ENCODE assay signal across 1 cellular context in genomic region chr19:39502640-39503417, GRCh38.
TF ChIP-seq lines count a peak whose summit lies in the region.

No MANE protein-coding gene starts in this region.

TF ChIP-seq in HepG2, 621 proteins besides CTCF, POLR2A, EP300 and RAD21 (continued from another document and continues in another):
- TF ChIP-seq ZNF609 (CRISPR knock-in tag; IDR thresholded peaks at IDR 0.05; ENCODE audit: borderline replicate concordance) (no peak), NAIF1 (CRISPR knock-in tag; IDR thresholded peaks at IDR 0.05; ENCODE audit: borderline replicate concordance) (no peak), TEAD3 (CRISPR knock-in tag; optimal IDR thresholded peaks at IDR 0.05; ENCODE audit: borderline replicate concordance) (peak; percentile 54), ZFAT (CRISPR knock-in tag; conservative IDR thresholded peaks at IDR 0.05) (peak; percentile 91; the same call in 1 of the 2 replicates), ZNF558 (CRISPR knock-in tag; IDR thresholded peaks at IDR 0.05; ENCODE audit: borderline replicate concordance) (peak; percentile 98; the same call in 1 of the 2 replicates), ZNF256 (CRISPR knock-in tag; conservative IDR thresholded peaks at IDR 0.05) (peak; percentile 90; the same call in 1 of the 2 replicates), PHF21A (CRISPR knock-in tag; IDR thresholded peaks at IDR 0.05) (peak; percentile 32; the same call in 1 of the 2 replicates), FOXA1 (IDR thresholded peaks at IDR 0.05) (no peak), FOXA1 (CRISPR knock-in tag; IDR thresholded peaks at IDR 0.05) (no peak), MIXL1 (CRISPR knock-in tag; IDR thresholded peaks at IDR 0.05) (peak; percentile 83), ZNF10 (CRISPR knock-in tag; IDR thresholded peaks at IDR 0.05; ENCODE audit: borderline replicate concordance, low read depth) (no peak), BRCA1 (CRISPR knock-in tag; IDR thresholded peaks at IDR 0.05) (peak; percentile 87), ASH2L (IDR thresholded peaks at IDR 0.05; ENCODE audit: insufficient read length, low read depth, low read length) (no peak), ZNF570 (CRISPR knock-in tag; IDR thresholded peaks at IDR 0.05; ENCODE audit: borderline replicate concordance) (peak; percentile 96), ZNF234 (CRISPR knock-in tag; conservative IDR thresholded peaks at IDR 0.05) (peak; percentile 80; the same call in 1 of the 2 replicates), CCAR2 (optimal IDR thresholded peaks at IDR 0.05; ENCODE audit: low read depth, low read length) (no peak), ZNF747 (CRISPR knock-in tag; IDR thresholded peaks at IDR 0.05; ENCODE audit: borderline replicate concordance) (no peak), PCBP2 (optimal IDR thresholded peaks at IDR 0.05; ENCODE audit: low read depth, low read length, poor library complexity, severe bottlenecking) (no peak), SNAI1 (CRISPR knock-in tag; IDR thresholded peaks at IDR 0.05; ENCODE audit: borderline replicate concordance) (0 out of 2 replicates have a peak, but pooled peaks have one; percentile 40), KDM2A (CRISPR knock-in tag; IDR thresholded peaks at IDR 0.05; ENCODE audit: borderline replicate concordance, low read depth) (no peak; the same call in 1 of the 2 replicates), SRSF9 (IDR thresholded peaks at IDR 0.05; ENCODE audit: borderline replicate concordance, insufficient read depth, low read depth, low read length, poor library complexity, severe bottlenecking) (no peak), JARID2 (CRISPR knock-in tag; IDR thresholded peaks at IDR 0.05; ENCODE audit: insufficient replicate concordance) (no peak), ZBTB10 (CRISPR knock-in tag; IDR thresholded peaks at IDR 0.05; ENCODE audit: borderline replicate concordance) (peak; percentile 89), HDAC2 (CRISPR knock-in tag; IDR thresholded peaks at IDR 0.05) (peak; percentile 43; the same call in 1 of the 2 replicates), NFE2L2 (IDR thresholded peaks at IDR 0.05; ENCODE audit: low read length) (no peak), ZNF749 (CRISPR knock-in tag; IDR thresholded peaks at IDR 0.05; ENCODE audit: borderline replicate concordance) (peak; percentile 99), ZNF546 (CRISPR knock-in tag; conservative IDR thresholded peaks at IDR 0.05) (peak; percentile 99), PHF5A (CRISPR knock-in tag; IDR thresholded peaks at IDR 0.05; ENCODE audit: low read depth, unreplicated experiment) (no peak), ZKSCAN5 (CRISPR knock-in tag; IDR thresholded peaks at IDR 0.05) (no peak), MTERF4 (CRISPR knock-in tag; IDR thresholded peaks at IDR 0.05) (peak; percentile 84), YY1 (IDR thresholded peaks at IDR 0.05; ENCODE audit: insufficient read depth, insufficient replicate concordance, low read depth, low read length) (peak; percentile 59), ZNF496 (CRISPR knock-in tag; IDR thresholded peaks at IDR 0.05; ENCODE audit: insufficient replicate concordance) (peak; percentile 80), PITX1 (CRISPR knock-in tag; IDR thresholded peaks at IDR 0.05) (peak; percentile 25; the same call in 1 of the 2 replicates), KDM5B (CRISPR knock-in tag; IDR thresholded peaks at IDR 0.05; ENCODE audit: borderline replicate concordance) (peak; percentile 100), MAF1 (CRISPR knock-in tag; IDR thresholded peaks at IDR 0.05; ENCODE audit: borderline replicate concordance) (no peak), ETV6 (CRISPR knock-in tag; conservative IDR thresholded peaks at IDR 0.05) (peak; percentile 89), NFAT5 (CRISPR knock-in tag; IDR thresholded peaks at IDR 0.05) (peak; percentile 99), SIN3A (IDR thresholded peaks at IDR 0.05; ENCODE audit: borderline replicate concordance, low read depth, low read length) (no peak), HDAC1 (CRISPR knock-in tag; IDR thresholded peaks at IDR 0.05) (no peak), ZNF501 (CRISPR knock-in tag; IDR thresholded peaks at IDR 0.05) (no peak), NFIB (CRISPR knock-in tag; IDR thresholded peaks at IDR 0.05; ENCODE audit: borderline replicate concordance) (peak; percentile 94), ZNF670 (CRISPR knock-in tag; IDR thresholded peaks at IDR 0.05; ENCODE audit: borderline replicate concordance) (peak; percentile 74; the same call in 1 of the 2 replicates)
- TF ChIP-seq, protein P1, sequence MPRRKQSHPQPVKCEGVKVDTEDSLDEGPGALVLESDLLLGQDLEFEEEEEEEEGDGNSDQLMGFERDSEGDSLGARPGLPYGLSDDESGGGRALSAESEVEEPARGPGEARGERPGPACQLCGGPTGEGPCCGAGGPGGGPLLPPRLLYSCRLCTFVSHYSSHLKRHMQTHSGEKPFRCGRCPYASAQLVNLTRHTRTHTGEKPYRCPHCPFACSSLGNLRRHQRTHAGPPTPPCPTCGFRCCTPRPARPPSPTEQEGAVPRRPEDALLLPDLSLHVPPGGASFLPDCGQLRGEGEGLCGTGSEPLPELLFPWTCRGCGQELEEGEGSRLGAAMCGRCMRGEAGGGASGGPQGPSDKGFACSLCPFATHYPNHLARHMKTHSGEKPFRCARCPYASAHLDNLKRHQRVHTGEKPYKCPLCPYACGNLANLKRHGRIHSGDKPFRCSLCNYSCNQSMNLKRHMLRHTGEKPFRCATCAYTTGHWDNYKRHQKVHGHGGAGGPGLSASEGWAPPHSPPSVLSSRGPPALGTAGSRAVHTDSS (CRISPR knock-in tag; conservative IDR thresholded peaks at IDR 0.05), result no peak
- TF ChIP-seq, protein P2, sequence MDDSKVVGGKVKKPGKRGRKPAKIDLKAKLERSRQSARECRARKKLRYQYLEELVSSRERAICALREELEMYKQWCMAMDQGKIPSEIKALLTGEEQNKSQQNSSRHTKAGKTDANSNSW (CRISPR knock-in tag; IDR thresholded peaks at IDR 0.05; ENCODE audit: borderline replicate concordance), result peak; percentile 99; the same call in 1 of the 2 replicates
- TF ChIP-seq, protein P3, sequence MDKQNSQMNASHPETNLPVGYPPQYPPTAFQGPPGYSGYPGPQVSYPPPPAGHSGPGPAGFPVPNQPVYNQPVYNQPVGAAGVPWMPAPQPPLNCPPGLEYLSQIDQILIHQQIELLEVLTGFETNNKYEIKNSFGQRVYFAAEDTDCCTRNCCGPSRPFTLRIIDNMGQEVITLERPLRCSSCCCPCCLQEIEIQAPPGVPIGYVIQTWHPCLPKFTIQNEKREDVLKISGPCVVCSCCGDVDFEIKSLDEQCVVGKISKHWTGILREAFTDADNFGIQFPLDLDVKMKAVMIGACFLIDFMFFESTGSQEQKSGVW (CRISPR knock-in tag; IDR thresholded peaks at IDR 0.05; ENCODE audit: borderline replicate concordance), result 0 out of 2 replicates have a peak, but pooled peaks have one; percentile 69
- TF ChIP-seq, protein P4, sequence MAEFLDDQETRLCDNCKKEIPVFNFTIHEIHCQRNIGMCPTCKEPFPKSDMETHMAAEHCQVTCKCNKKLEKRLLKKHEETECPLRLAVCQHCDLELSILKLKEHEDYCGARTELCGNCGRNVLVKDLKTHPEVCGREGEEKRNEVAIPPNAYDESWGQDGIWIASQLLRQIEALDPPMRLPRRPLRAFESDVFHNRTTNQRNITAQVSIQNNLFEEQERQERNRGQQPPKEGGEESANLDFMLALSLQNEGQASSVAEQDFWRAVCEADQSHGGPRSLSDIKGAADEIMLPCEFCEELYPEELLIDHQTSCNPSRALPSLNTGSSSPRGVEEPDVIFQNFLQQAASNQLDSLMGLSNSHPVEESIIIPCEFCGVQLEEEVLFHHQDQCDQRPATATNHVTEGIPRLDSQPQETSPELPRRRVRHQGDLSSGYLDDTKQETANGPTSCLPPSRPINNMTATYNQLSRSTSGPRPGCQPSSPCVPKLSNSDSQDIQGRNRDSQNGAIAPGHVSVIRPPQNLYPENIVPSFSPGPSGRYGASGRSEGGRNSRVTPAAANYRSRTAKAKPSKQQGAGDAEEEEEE (CRISPR knock-in tag; IDR thresholded peaks at IDR 0.05; ENCODE audit: borderline replicate concordance), result no peak
